11 cellular contexts compared by ENCODE assay signal in genomic region chr9:35510366-35510744, GRCh38. TPM values are rescaled to one million over a fixed set of nuclear protein-coding genes. Genes with fewer than 3 reads are reported as not detected.
DNase-seq lines count a peak whose midpoint lies in the region; TF ChIP-seq lines count a peak whose summit lies in the region.
"Had no signal": no experiment of that assay in that cellular context is flagged by ENCODE, and none has a peak within 500 bp of the region (broad histone marks: within the 10 kb centered on the region; RNA-seq: fewer than 3 reads in every experiment).

No MANE protein-coding gene starts in this region.

- H3K36me3 ChIP-seq in PC-9 (ENCODE audit: low read depth) (no peaks in the 10 kb centered on the region), mesendoderm (ENCODE audit: control insufficient read depth, insufficient read depth, low read length) (no peaks in the 10 kb centered on the region)

- BruUV-seq in PC-9 (replicated peaks; lab: Mats Ljungman, UMichigan), result no TSS peak

- DNase-seq in PC-9 (no peak), chondrocyte (ENCODE audit: low spot score) (no peak), mesendoderm (no peak), substantia nigra (lab: John Stamatoyannopoulos, UW) (no peak), NCI-H2171 treated with DMSO at 0.1 percent for 48 hours (lab: John Stamatoyannopoulos, UW) (no peak), NAMALWA (ENCODE audit: low spot score) (no peak), islet precursor cell (no peak)
- DNase-seq in activated CD4-positive, alpha-beta T cell treated with anti-CD3 and anti-CD28 coated beads, Interleukin-2, amount 10 ng/mL, durations not matched to agents 7 days and 5 days, result no peak
- DNase-seq: activated B cell treated with CpG ODN at 0.5 μM for 24 hours; activated T-cell treated with anti-CD3 and anti-CD28 coated beads, Interleukin-2, amount 50 U/mL, for 48 hours had no signal

- H3K9me2 ChIP-seq in PC-9 (ENCODE audit: insufficient read depth), result no peaks in the 10 kb centered on the region

- H3K4me1 Mint-ChIP-seq in chondrocyte (ENCODE audit: low read depth), result peaks cover 84% of the 10 kb centered on the region
- H3K4me1 Mint-ChIP-seq in activated CD4-positive, alpha-beta T cell treated with anti-CD3 and anti-CD28 coated beads, Interleukin-2, amount 10 ng/mL, durations not matched to agents 7 days and 5 days, result peaks cover 5% of the 10 kb centered on the region
- H3K4me1 Mint-ChIP-seq: activated B cell treated with CpG ODN at 0.5 μM for 24 hours had no signal

- peak overlapping the region; percentile 89 for H3K27ac Mint-ChIP-seq in chondrocyte (ENCODE audit: unreplicated experiment)
- H3K27ac Mint-ChIP-seq in activated CD4-positive, alpha-beta T cell treated with anti-CD3 and anti-CD28 coated beads, Interleukin-2, amount 10 ng/mL, durations not matched to agents 7 days and 5 days, result no peak overlapping the region
- H3K27ac Mint-ChIP-seq: activated B cell treated with CpG ODN at 0.5 μM for 24 hours had no signal

- 0 out of 2 replicates have a peak, but pooled peaks cover 3% of the 10 kb centered on the region for H3K9me3 ChIP-seq in PC-9 (ENCODE audit: insufficient read depth, low read depth)
- H3K9me3 ChIP-seq: BLaER1 treated with 17β-estradiol and CSF1 and Interleukin-3, amounts not matched to agents 10 nM and 100 nM had no signal

- H2BK5ac ChIP-seq in mesendoderm (ENCODE audit: low read length), result no peak overlapping the region

- H3K4me1 ChIP-seq in PC-9 (replicated peaks; ENCODE audit: insufficient read depth), result peaks cover 44% of the 10 kb centered on the region
- H3K4me1 ChIP-seq in mesendoderm (ENCODE audit: control insufficient read depth, low read depth, low read length), result peaks cover 4% of the 10 kb centered on the region

- H3K27ac ChIP-seq in PC-9 (peak overlapping the region; percentile 84), mesendoderm (ENCODE audit: low read depth, low read length) (peak overlapping the region; percentile 63), substantia nigra (ENCODE audit: low read depth, low read length, poor library complexity, severe bottlenecking) (peak overlapping the region; percentile 32)
- H3K27ac ChIP-seq: BLaER1 treated with 17β-estradiol and CSF1 and Interleukin-3, amounts not matched to agents 10 nM and 100 nM had no signal

- no peak overlapping the region for H3K56ac ChIP-seq in mesendoderm (ENCODE audit: low read length)

- TF ChIP-seq CTCF in PC-9 (conservative IDR thresholded peaks at IDR 0.05) (no peak), chondrocyte (IDR thresholded peaks at IDR 0.05) (no peak)

- peak overlapping the region; percentile 18 for H3K4me3 Mint-ChIP-seq in chondrocyte (ENCODE audit: unreplicated experiment)
- H3K4me3 Mint-ChIP-seq in activated CD4-positive, alpha-beta T cell treated with anti-CD3 and anti-CD28 coated beads, Interleukin-2, amount 10 ng/mL, durations not matched to agents 7 days and 5 days, result no peak overlapping the region
- H3K4me3 Mint-ChIP-seq: activated B cell treated with CpG ODN at 0.5 μM for 24 hours had no signal

- no peak overlapping the region for H3K18ac ChIP-seq in mesendoderm (ENCODE audit: low read length)

- H3K79me1 ChIP-seq in mesendoderm (ENCODE audit: low read length), result no peaks in the 10 kb centered on the region

- H2BK120ac ChIP-seq in mesendoderm (ENCODE audit: low read depth, low read length), result peak overlapping the region; percentile 61

- H3K4me2 ChIP-seq in PC-9, result peak overlapping the region; percentile 68
- H3K4me2 ChIP-seq in mesendoderm (ENCODE audit: low read length), result no peak overlapping the region
- H3K4me2 ChIP-seq: BLaER1 treated with 17β-estradiol and CSF1 and Interleukin-3, amounts not matched to agents 10 nM and 100 nM had no signal

- WGBS in mesendoderm (ENCODE audit: extremely low coverage, insufficient coverage, low lambda C conversion rate), result no CpG with 5 or more reads among the region's 3 CpGs

- no peaks in the 10 kb centered on the region for H4K20me1 ChIP-seq in PC-9 (ENCODE audit: insufficient read depth)

- H2BK15ac ChIP-seq in mesendoderm (replicated peaks; ENCODE audit: low read depth), result no peak overlapping the region

- H3K4me3 ChIP-seq in PC-9 (peak overlapping the region; percentile 21; the same call in 1 of the 2 replicates), mesendoderm (ENCODE audit: low read length) (no peak overlapping the region)
- H3K4me3 ChIP-seq: BLaER1 treated with 17β-estradiol and CSF1 and Interleukin-3, amounts not matched to agents 10 nM and 100 nM had no signal

- peaks cover 3% of the 10 kb centered on the region for H3K9me3 Mint-ChIP-seq in chondrocyte (ENCODE audit: low read depth)
- no peaks in the 10 kb centered on the region for H3K9me3 Mint-ChIP-seq in activated CD4-positive, alpha-beta T cell treated with anti-CD3 and anti-CD28 coated beads, Interleukin-2, amount 10 ng/mL, durations not matched to agents 7 days and 5 days
- H3K9me3 Mint-ChIP-seq: activated B cell treated with CpG ODN at 0.5 μM for 24 hours had no signal

- no peak overlapping the region for H2AK5ac ChIP-seq in mesendoderm (ENCODE audit: low read length)

- POLR2A ChIA-PET in PC-9 (lab: Charles Lee; ENCODE audit: unreplicated experiment), result no interaction called here
- POLR2A ChIA-PET in activated CD4-positive, alpha-beta T cell treated with anti-CD3 and anti-CD28 coated beads, Interleukin-2, amount 10 ng/mL, durations not matched to agents 7 days and 5 days (lab: Charles Lee), result no interaction called here

- H3K79me2 ChIP-seq in PC-9 (ENCODE audit: low read depth) (peaks cover 69% of the 10 kb centered on the region), mesendoderm (ENCODE audit: control insufficient read depth, insufficient read depth, low read length) (no peaks in the 10 kb centered on the region)

- H4K8ac ChIP-seq in mesendoderm (ENCODE audit: low read depth, low read length), result peak overlapping the region; percentile 65

- intact Hi-C loops in PC-9 (cut with micrococcal nuclease; ENCODE audit: unreplicated experiment), result loop anchor here (2.0 kb wide), 1 partner anchor 44 kb away; no protein-coding TSS in a partner anchor

- no peaks in the 10 kb centered on the region for H3K27me3 Mint-ChIP-seq in chondrocyte (ENCODE audit: low read depth)
- no peaks in the 10 kb centered on the region for H3K27me3 Mint-ChIP-seq in activated CD4-positive, alpha-beta T cell treated with anti-CD3 and anti-CD28 coated beads, Interleukin-2, amount 10 ng/mL, durations not matched to agents 7 days and 5 days

- H2AFZ ChIP-seq in PC-9, result no peak overlapping the region

- H4K5ac ChIP-seq in mesendoderm (ENCODE audit: low read length), result no peak overlapping the region

- peaks cover 29% of the 10 kb centered on the region for H3F3A ChIP-seq in PC-9 (ENCODE audit: insufficient read depth, low read depth)

- H3K4ac ChIP-seq in mesendoderm (ENCODE audit: low read depth, low read length), result peak overlapping the region; percentile 38

- CTCF ChIA-PET in PC-9 (lab: Charles Lee), result interaction anchor here (2.0 kb wide), 1 partner anchor 43 kb away, joined by 17 read pairs; no protein-coding TSS in a partner anchor
- CTCF ChIA-PET in activated CD4-positive, alpha-beta T cell treated with anti-CD3 and anti-CD28 coated beads, Interleukin-2, amount 10 ng/mL, durations not matched to agents 7 days and 5 days (lab: Charles Lee), result no interaction called here

- H3K23ac ChIP-seq in mesendoderm (ENCODE audit: low read length), result no peak overlapping the region

- peaks cover 10% of the 10 kb centered on the region for H3K36me3 Mint-ChIP-seq in chondrocyte (ENCODE audit: low read depth)
- H3K36me3 Mint-ChIP-seq in activated CD4-positive, alpha-beta T cell treated with anti-CD3 and anti-CD28 coated beads, Interleukin-2, amount 10 ng/mL, durations not matched to agents 7 days and 5 days (ENCODE audit: low read depth), result no peaks in the 10 kb centered on the region

- H3K9ac ChIP-seq in mesendoderm (ENCODE audit: low read length), result no peak overlapping the region
- H3K9ac ChIP-seq: BLaER1 treated with 17β-estradiol and CSF1 and Interleukin-3, amounts not matched to agents 10 nM and 100 nM had no signal

- H3K27me3 ChIP-seq in PC-9 (ENCODE audit: insufficient read depth, low read depth), result no peaks in the 10 kb centered on the region
- no peaks in the 10 kb centered on the region for H3K27me3 ChIP-seq in mesendoderm (ENCODE audit: insufficient read depth, low read length, poor library complexity)
- H3K27me3 ChIP-seq: BLaER1 treated with 17β-estradiol and CSF1 and Interleukin-3, amounts not matched to agents 10 nM and 100 nM had no signal

RNA-seq across cellular contexts. Expression of gene RUSC2, which starts 20.4 kb away (rescaled TPM):
- total RNA-seq in PC-9 (2021), result 10.1 and 12.5 TPM in 2 replicates
- total RNA-seq in chondrocyte, result 96.3 to 135 TPM (median 107 TPM) in 3 replicates
- 4.1 TPM for polyA plus RNA-seq in mesendoderm (2013, experiment 1 of 2)
- polyA plus RNA-seq in mesendoderm (2013, experiment 2 of 2), result 3.9 TPM
- total RNA-seq in activated CD4-positive, alpha-beta T cell treated with anti-CD3 and anti-CD28 coated beads, Interleukin-2, amount 10 ng/mL, durations not matched to agents 7 days and 5 days, result 1 to 10 TPM; 3.6 to 4.0 TPM

Comparison
In these comparisons a context has a peak if more than half of its experiments do, and no peak if none do; other contexts are left out.
1. H3K27ac ChIP-seq: peak in every context shown above with its lines; median percentile 84 in PC-9; 63 in mesendoderm; 32 in substantia nigra.